Comparison of ENCODE assay signal across 14 cellular contexts in the genomic region with DNA sequence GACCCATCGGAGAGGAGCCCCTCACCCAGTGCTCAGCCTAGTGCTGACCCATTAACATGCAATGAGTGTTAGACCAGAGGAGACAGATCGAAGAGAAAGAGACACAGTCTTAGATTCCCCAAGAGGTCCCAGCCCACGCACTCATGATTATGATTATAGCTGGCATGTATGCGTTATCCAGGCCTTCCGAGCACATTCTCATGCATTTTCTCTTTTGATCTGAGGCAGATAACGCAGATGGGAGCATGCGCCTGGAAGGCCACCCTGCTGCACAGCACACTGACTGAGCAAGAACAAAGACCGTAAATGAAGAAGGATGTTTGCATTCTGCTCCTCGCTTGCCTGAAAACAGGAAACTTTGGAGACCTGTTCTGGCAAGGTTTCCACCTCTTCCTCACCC.
"Had no signal": no experiment of that assay in that cellular context is flagged by ENCODE, and none has a peak within 500 bp of the region (broad histone marks: within the 10 kb centered on the region; RNA-seq: fewer than 3 reads in every experiment).

No MANE protein-coding gene starts in this region.

- DNase-seq: activated CD4-positive, alpha-beta memory T cell treated with anti-CD3 and anti-CD28 coated beads for 36 hours; activated CD8-positive, alpha-beta memory T cell treated with anti-CD3 and anti-CD28 coated beads, Interleukin-2, amount 50 U/mL, for 48 hours; activated naive CD8-positive, alpha-beta T cell treated with anti-CD3 and anti-CD28 coated beads, Interleukin-2, amount 10 ng/mL, durations not matched to agents 7 days and 5 days; aorta; cortex of kidney; effector memory CD8-positive, alpha-beta T cell; right cardiac atrium; stimulated activated CD4-positive, alpha-beta T cell treated with anti-CD3 and anti-CD28 coated beads, Interleukin-1b, Interleukin-23, amount 100 ng/mL, for 48 hours; stimulated activated naive CD4-positive, alpha-beta T cell; trophoblast cell had no signal

- H3K4me1 ChIP-seq: gastroesophageal sphincter, parathyroid adenoma had no signal

- ATAC-seq: effector memory CD8-positive, alpha-beta T cell; gastroesophageal sphincter; right cardiac atrium had no signal

- H3K27ac ChIP-seq: epithelial cell of prostate, gastroesophageal sphincter, parathyroid adenoma had no signal

- H3K4me3 ChIP-seq: gastroesophageal sphincter, smooth muscle cell had no signal

- H3K36me3 ChIP-seq: gastroesophageal sphincter had no signal
